13 cellular contexts compared by ENCODE assay signal in the genomic region with DNA sequence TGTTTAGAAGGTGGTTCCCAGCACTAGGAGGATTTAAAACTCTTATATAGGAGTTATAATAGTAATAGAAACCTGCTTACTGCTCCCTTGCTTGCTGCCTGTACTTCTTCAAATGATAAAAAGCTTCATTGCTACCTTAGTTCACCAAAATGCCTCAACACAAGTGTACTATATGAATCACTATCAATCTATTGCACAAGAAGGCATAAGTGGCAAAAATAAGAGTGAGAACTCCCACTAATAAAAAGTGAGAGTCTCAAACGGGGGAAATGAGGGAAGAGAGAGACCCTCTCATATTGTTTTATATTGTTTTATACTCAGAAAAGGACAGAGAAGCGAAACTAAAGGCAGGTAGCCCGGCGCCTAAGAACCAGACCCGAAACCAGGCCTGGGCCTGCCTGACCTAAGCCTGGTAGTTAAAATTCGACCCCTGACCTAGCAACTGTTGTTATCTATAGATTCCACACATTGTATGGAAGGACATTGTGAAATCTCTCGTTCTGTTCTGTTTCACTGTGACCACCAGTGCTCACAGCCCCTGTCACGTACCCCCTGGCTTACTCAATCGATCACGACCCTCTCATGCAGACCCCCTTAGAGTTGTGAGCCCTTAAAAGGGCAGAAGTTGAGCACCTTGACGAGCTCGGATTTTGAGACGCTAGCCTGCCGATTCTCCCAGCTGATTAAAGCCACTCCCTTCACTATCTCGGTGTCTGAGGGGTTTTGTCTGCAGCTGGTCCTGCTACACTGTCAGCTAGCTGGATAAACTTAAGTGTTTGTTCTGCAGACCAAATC. TPM values are rescaled to one million over a fixed set of nuclear protein-coding genes. Genes with fewer than 3 reads are reported as not detected.
DNase-seq lines count a peak whose midpoint lies in the region; ATAC-seq, FAIRE-seq and TF ChIP-seq lines count a peak whose summit lies in the region.
"Not testable (repeated sequence)": the region's sequence is repeated elsewhere in the genome, so short reads cannot be mapped to it uniquely, and the experiment has no call there.
"Had no signal": no experiment of that assay in that cellular context is flagged by ENCODE, and none has a peak within 500 bp of the region (broad histone marks: within the 10 kb centered on the region; RNA-seq: fewer than 3 reads in every experiment).

No MANE protein-coding gene starts in this region.

- TF ChIP-seq RAD21 in IMR-90 (IDR thresholded peaks at IDR 0.05; ENCODE audit: low read length): not testable (repeated sequence)

- not testable (repeated sequence) for H4K91ac ChIP-seq in IMR-90 (ENCODE audit: insufficient read depth, low read depth, low read length)

- in situ Hi-C loops in IMR-90 (cut with MboI; ENCODE audit: low sequenced_read_pairs): not testable (repeated sequence)

- peak overlapping the region in 1 of 2 experiments; percentile 26; a peak in 1 of 4 replicates for H4K8ac ChIP-seq in IMR-90 (ENCODE audit: low read depth in 2 of 2, low read length in 2 of 2)

- CTCF ChIA-PET in IMR-90 (lab: Yijun Ruan, JAX): interaction anchor here (1.1 kb wide), 1 partner anchor 13 kb away, joined by 3 read pairs; no protein-coding TSS in a partner anchor

- peak overlapping the region; percentile 30 for H3K4me3 Mint-ChIP-seq in progenitor cell of endocrine pancreas (ENCODE audit: low read depth)

- H3K9me3 Mint-ChIP-seq in progenitor cell of endocrine pancreas (ENCODE audit: low read depth): not testable (repeated sequence)

- not testable (repeated sequence) for TF ChIP-seq CTCF in IMR-90 (conservative IDR thresholded peaks at IDR 0.05; ENCODE audit: low read depth, low read length); hepatocyte (IDR thresholded peaks at IDR 0.05; ENCODE audit: poor library complexity); progenitor cell of endocrine pancreas (IDR thresholded peaks at IDR 0.05; ENCODE audit: unreplicated experiment)

- H3K36me3 Mint-ChIP-seq in progenitor cell of endocrine pancreas (ENCODE audit: insufficient read depth): not testable (repeated sequence)

- peaks cover 29% of the 10 kb centered on the region for H3K4me1 Mint-ChIP-seq in progenitor cell of endocrine pancreas (ENCODE audit: low read depth)

- ATAC-seq in IMR-90 (ENCODE audit: low read depth): not testable (repeated sequence)

- DNase-seq in GM12892 (ENCODE audit: insufficient read length); IMR-90; hepatocyte (ENCODE audit: low spot score); progenitor cell of endocrine pancreas (ENCODE audit: low spot score, unreplicated experiment): not testable (repeated sequence)
- DNase-seq in amniotic epithelial cell (ENCODE audit: low read depth): peak; percentile 15
- peak; percentile 51 to 77 for DNase-seq in erythroblast (lab: John Stamatoyannopoulos, UW)

- TF ChIP-seq POLR2A in GM12892 (IDR thresholded peaks at IDR 0.05; ENCODE audit: low read depth, low read length); IMR-90 (IDR thresholded peaks at IDR 0.05; ENCODE audit: low read depth, low read length); erythroblast (IDR thresholded peaks at IDR 0.05; ENCODE audit: low read length): not testable (repeated sequence)

- not testable (repeated sequence) for H2AFZ ChIP-seq in IMR-90 (replicated peaks; ENCODE audit: low read length, poor library complexity)
- H2AFZ ChIP-seq in hepatocyte: peak overlapping the region; percentile 8

- H3K4me3 ChIP-seq in IMR-90 (ENCODE audit: insufficient read depth, low read depth, low read length); hepatocyte; mesodermal cell (ENCODE audit: extremely low read depth, insufficient read depth, low read length, poor library complexity, severe bottlenecking): not testable (repeated sequence)

- peak overlapping the region; percentile 67; the same call in 1 of the 2 replicates for H2BK120ac ChIP-seq in IMR-90 (ENCODE audit: low read depth, low read length)

- H3K18ac ChIP-seq in IMR-90 (ENCODE audit: low read depth, low read length): not testable (repeated sequence)

- H3K9me2 ChIP-seq in hepatocyte (replicated peaks; ENCODE audit: insufficient read depth): not testable (repeated sequence)

- dilution Hi-C loops in IMR-90 (cut with HindIII; ENCODE audit: low sequenced_read_pairs, unreplicated experiment): not testable (repeated sequence)

- H2AK9ac ChIP-seq in IMR-90 (replicated peaks; ENCODE audit: low read depth, low read length, poor library complexity): not testable (repeated sequence)

- H2AK5ac ChIP-seq in IMR-90 (ENCODE audit: low read depth, low read length): not testable (repeated sequence)

- not testable (repeated sequence) for BruUV-seq in IMR-90 (replicated peaks; lab: Mats Ljungman, UMichigan)

- intact Hi-C loops in IMR-90 (cut with micrococcal nuclease): not testable (repeated sequence)

- POLR2A ChIA-PET in IMR-90 (lab: Charles Lee; ENCODE audit: unreplicated experiment): not testable (repeated sequence)

- peak overlapping the region; percentile 87 for H3K27ac Mint-ChIP-seq in progenitor cell of endocrine pancreas

- not testable (repeated sequence) for H3K27ac ChIP-seq in IMR-90 (ENCODE audit: insufficient read depth, low read length)
- H3K27ac ChIP-seq in hepatocyte (peak overlapping the region; percentile 74), mesodermal cell (ENCODE audit: low read depth, low read length, severe bottlenecking) (peak overlapping the region; percentile 80)

- not testable (repeated sequence) for H3K23ac ChIP-seq in IMR-90 (ENCODE audit: low read depth, low read length)

- H3K9ac ChIP-seq in IMR-90 (ENCODE audit: low read depth, low read length): not testable (repeated sequence)

- peak; percentile 73 for FAIRE-seq in GM12892 (lab: Jason Lieb, UNC)

- H4K5ac ChIP-seq in IMR-90 (ENCODE audit: low read depth, low read length): not testable (repeated sequence)

- no CpG with 5 or more reads among the region's 15 CpGs for WGBS in IMR-90 (ENCODE audit: extremely low coverage in 2 of 2, insufficient read length in 1 of 2), 2 experiments
- 21% methylated on average over 15 of the region's 15 CpGs for WGBS in hepatocyte (ENCODE audit: low lambda C conversion rate, missing lambda C conversion rate)
- 84 to 100% methylated on average over 2 to 8 of the region's 15 CpGs for WGBS in mesodermal cell (ENCODE audit: insufficient coverage in 2 of 2), 2 experiments

- not testable (repeated sequence) for H3K27me3 ChIP-seq in IMR-90 (ENCODE audit: control insufficient read depth, insufficient read depth, low read length); hepatocyte

- H3K4me2 ChIP-seq in IMR-90 (ENCODE audit: low read depth, low read length) (peak overlapping the region; percentile 2; the same call in 1 of the 2 replicates), hepatocyte (peak overlapping the region; percentile 53)

- not testable (repeated sequence) for H3K79me2 ChIP-seq in hepatocyte

- peak overlapping the region; percentile 26; the same call in 1 of the 2 replicates for H3K4ac ChIP-seq in IMR-90 (ENCODE audit: low read depth, low read length)

- not testable (repeated sequence) for H2BK20ac ChIP-seq in IMR-90 (ENCODE audit: low read depth, low read length)

- peak overlapping the region; percentile 21; the same call in 1 of the 3 replicates for H2BK15ac ChIP-seq in IMR-90 (ENCODE audit: low read depth, low read length)

- not testable (repeated sequence) for H3K36me3 ChIP-seq in IMR-90 (ENCODE audit: control insufficient read depth, insufficient read depth, low read length); hepatocyte (replicated peaks; ENCODE audit: insufficient read depth, low read depth); mesodermal cell (ENCODE audit: control insufficient read depth, insufficient read depth, low read length)

- H3K79me1 ChIP-seq in IMR-90 (ENCODE audit: low read depth in 1 of 2, low read length in 2 of 2): not testable (repeated sequence)

- not testable (repeated sequence) for H3K9me3 ChIP-seq in IMR-90 (ENCODE audit: control insufficient read depth, insufficient read depth, low read length); hepatocyte (ENCODE audit: low read depth); mesodermal cell (ENCODE audit: control insufficient read depth, low read length)

- not testable (repeated sequence) for H4K20me1 ChIP-seq in IMR-90 (ENCODE audit: insufficient read depth, low read length); hepatocyte (ENCODE audit: insufficient read depth, poor library complexity, severe bottlenecking)

- not testable (repeated sequence) for H3K56ac ChIP-seq in IMR-90 (ENCODE audit: extremely low read depth, insufficient read depth, low read length)

- H3K9me1 ChIP-seq in IMR-90 (ENCODE audit: insufficient read depth, low read length): not testable (repeated sequence)

- not testable (repeated sequence) for H3K27me3 Mint-ChIP-seq in progenitor cell of endocrine pancreas

- H3K14ac ChIP-seq in IMR-90 (replicated peaks; ENCODE audit: low read depth, low read length): 0 out of 2 replicates have a peak overlapping the region, but pooled peaks have one; percentile 7

- H3K4me1 ChIP-seq in IMR-90 (ENCODE audit: control insufficient read depth, insufficient read depth, low read length): not testable (repeated sequence)
- H3K4me1 ChIP-seq in hepatocyte (ENCODE audit: insufficient read depth) (peaks cover 11% of the 10 kb centered on the region), mesodermal cell (ENCODE audit: control insufficient read depth, insufficient read depth, low read length, poor library complexity, severe bottlenecking) (peaks cover 18% of the 10 kb centered on the region)

- not testable (repeated sequence) for H2BK5ac ChIP-seq in IMR-90 (ENCODE audit: low read depth, low read length, poor library complexity, severe bottlenecking)

TF ChIP-seq in IMR-90, 13 proteins besides CTCF, POLR2A, EP300 and RAD21:
- TF ChIP-seq CEBPB (IDR thresholded peaks at IDR 0.05; ENCODE audit: low read depth, low read length): peak; percentile 37; the same call in 1 of the 2 replicates

RNA-seq across cellular contexts. Expression of gene ADCY10, which starts 44.6 kb away (rescaled TPM):
- polyA plus RNA-seq in GM12892 (2012; ENCODE audit: missing spikeins): not detected
- total RNA-seq in IMR-90 (2012; rRNA removed) (under 0.01 TPM in 2 replicates), hepatocyte (0.93 and 1.4 TPM in 2 replicates), progenitor cell of endocrine pancreas (0.55 and 0.60 TPM in 2 replicates)
- polyA plus RNA-seq in IMR-90 (2012; rRNA removed) (0.03 and 0.19 TPM in 2 replicates), hepatocyte (1.0 and 1.5 TPM in 2 replicates)
- 0.03 TPM in 1 of 2 replicates, not detected in the other for polyA plus RNA-seq in IMR-90 (2012; cell fraction: cytosol; rRNA removed)
- 0.07 and 0.21 TPM in 2 replicates for polyA plus RNA-seq in IMR-90 (2012; cell fraction: nucleus; rRNA removed; ENCODE audit: low replicate concordance)
- polyA plus RNA-seq in mesodermal cell (2013, experiment 1 of 2): 0.11 TPM
- 0.15 TPM for polyA plus RNA-seq in mesodermal cell (2013, experiment 2 of 2)
- total RNA-seq: A172, Daoy, G401, GM12878, HT-29 had no signal
- polyA plus RNA-seq: CD4-positive, CD25-positive, alpha-beta regulatory T cell had no signal
